17 cellular contexts compared by ENCODE assay signal in genomic region chr3:10774129-10774670, GRCh38. TPM values are rescaled to one million over a fixed set of nuclear protein-coding genes. Genes with fewer than 3 reads are reported as not detected.
DNase-seq lines count a peak whose midpoint lies in the region; ATAC-seq and TF ChIP-seq lines count a peak whose summit lies in the region.
"Had no signal": no experiment of that assay in that cellular context is flagged by ENCODE, and none has a peak within 500 bp of the region (broad histone marks: within the 10 kb centered on the region; RNA-seq: fewer than 3 reads in every experiment).

No MANE protein-coding gene starts in this region.

- H3K27me3 Mint-ChIP-seq in activated CD8-positive, alpha-beta memory T cell treated with anti-CD3 and anti-CD28 coated beads, Interleukin-2, amount 10 ng/mL, durations not matched to agents 7 days and 5 days = peaks cover 3% of the 10 kb centered on the region
- H3K27me3 Mint-ChIP-seq in neural progenitor cell (ENCODE audit: insufficient read depth, low read depth) (peaks cover 10% of the 10 kb centered on the region), MCF 10A (ENCODE audit: insufficient read depth, unreplicated experiment) (no peaks in the 10 kb centered on the region)

- no peak for ATAC-seq in activated CD8-positive, alpha-beta memory T cell treated with anti-CD3 and anti-CD28 coated beads, Interleukin-2, amount 10 ng/mL, durations not matched to agents 7 days and 5 days
- ATAC-seq in left lobe of liver = no peak
- ATAC-seq: GM12878, GM23338 had no signal

- H3K9ac ChIP-seq in neural progenitor cell = no peak overlapping the region

- CTCF ChIA-PET in activated CD8-positive, alpha-beta memory T cell treated with anti-CD3 and anti-CD28 coated beads, Interleukin-2, amount 10 ng/mL, durations not matched to agents 7 days and 5 days (lab: Charles Lee) = interaction anchor here (0.9 kb wide), 1 partner anchor 9 kb away, joined by 5 read pairs; no protein-coding TSS in a partner anchor
- CTCF ChIA-PET in MCF 10A (lab: Yijun Ruan, JAX) = interaction anchor here (1.7 kb wide), 1 partner anchor 172 kb away, joined by 7 read pairs; no protein-coding TSS in a partner anchor

- 80% methylated on average over 7 of the region's 8 CpGs for WGBS in esophagus muscularis mucosa

- H3K4me3 ChIP-seq in esophagus muscularis mucosa (no peak overlapping the region), neural progenitor cell (no peak overlapping the region)
- H3K4me3 ChIP-seq: GM12878, GM23338 had no signal

- TF ChIP-seq CTCF in esophagus muscularis mucosa (IDR thresholded peaks at IDR 0.05) (no peak), neural progenitor cell (IDR thresholded peaks at IDR 0.05) (no peak), MCF 10A (IDR thresholded peaks at IDR 0.05; ENCODE audit: unreplicated experiment) (no peak)

- H3K4me1 ChIP-seq in esophagus muscularis mucosa = no peaks in the 10 kb centered on the region
- H3K4me1 ChIP-seq in neural progenitor cell = no peaks in the 10 kb centered on the region

- no peaks in the 10 kb centered on the region for H3K36me3 Mint-ChIP-seq in activated CD8-positive, alpha-beta memory T cell treated with anti-CD3 and anti-CD28 coated beads, Interleukin-2, amount 10 ng/mL, durations not matched to agents 7 days and 5 days
- H3K36me3 Mint-ChIP-seq in neural progenitor cell (no peaks in the 10 kb centered on the region), MCF 10A (ENCODE audit: insufficient read depth, unreplicated experiment) (no peaks in the 10 kb centered on the region)

- H3K9me3 ChIP-seq in esophagus muscularis mucosa = peaks cover 0 to 12% (median 7%) of the 10 kb centered on the region in 4 donors
- H3K9me3 ChIP-seq in neural progenitor cell (ENCODE audit: low read depth) = no peaks in the 10 kb centered on the region

- DNase-seq in activated CD8-positive, alpha-beta memory T cell treated with anti-CD3 and anti-CD28 coated beads, Interleukin-2, amount 10 ng/mL, durations not matched to agents 7 days and 5 days = peak; percentile 21
- DNase-seq in activated CD8-positive, alpha-beta memory T cell treated with anti-CD3 and anti-CD28 coated beads, Interleukin-2, amount 50 U/mL, for 48 hours = no peak
- DNase-seq in esophagus muscularis mucosa (ENCODE audit: extremely low spot score) = peak; percentile 74
- no peak for DNase-seq in neural progenitor cell (ENCODE audit: low spot score)
- no peak for DNase-seq in erythroblast (lab: John Stamatoyannopoulos, UW)
- no peak for DNase-seq in left lobe of liver (ENCODE audit: low spot score)
- no peak for DNase-seq in MCF 10A (ENCODE audit: unreplicated experiment)
- DNase-seq: 8988T; AML-193; C1 segment of cervical spinal cord; Calu3; CD4-positive, alpha-beta T cell; DMS79; H7 had no signal

- no peaks in the 10 kb centered on the region for H3K4me1 Mint-ChIP-seq in activated CD8-positive, alpha-beta memory T cell treated with anti-CD3 and anti-CD28 coated beads, Interleukin-2, amount 10 ng/mL, durations not matched to agents 7 days and 5 days
- H3K4me1 Mint-ChIP-seq in neural progenitor cell = no peaks in the 10 kb centered on the region
- peaks cover 6% of the 10 kb centered on the region for H3K4me1 Mint-ChIP-seq in MCF 10A (ENCODE audit: insufficient read depth, unreplicated experiment)

- H3K27ac Mint-ChIP-seq in activated CD8-positive, alpha-beta memory T cell treated with anti-CD3 and anti-CD28 coated beads, Interleukin-2, amount 10 ng/mL, durations not matched to agents 7 days and 5 days = no peak overlapping the region
- H3K27ac Mint-ChIP-seq in neural progenitor cell (no peak overlapping the region), MCF 10A (ENCODE audit: low read depth, unreplicated experiment) (no peak overlapping the region)
- H3K27ac Mint-ChIP-seq: CD4-positive, alpha-beta T cell; GM23338 had no signal

- TF ChIP-seq POLR2A in esophagus muscularis mucosa (IDR thresholded peaks at IDR 0.05; ENCODE audit: low read depth) (no peak), erythroblast (IDR thresholded peaks at IDR 0.05; ENCODE audit: low read length) (no peak)

- no peaks in the 10 kb centered on the region for H3K79me2 ChIP-seq in neural progenitor cell (ENCODE audit: low read depth)

- no peak overlapping the region for H2AFZ ChIP-seq in neural progenitor cell (replicated peaks)
- H2AFZ ChIP-seq: GM23338 had no signal

- POLR2A ChIA-PET in MCF 10A (lab: Yijun Ruan, JAX) = no interaction called here

- no peak overlapping the region for H3K4me2 ChIP-seq in neural progenitor cell
- H3K4me2 ChIP-seq: GM23338 had no signal

- no TSS peak for BruUV-seq in MCF 10A (replicated peaks; lab: Mats Ljungman, UMichigan)

- H3K27ac ChIP-seq in esophagus muscularis mucosa (replicated peaks in 1 of 4) (no peak overlapping the region), neural progenitor cell (no peak overlapping the region)

- peaks cover 0 to 69% (median 0%) of the 10 kb centered on the region in 4 donors for H3K27me3 ChIP-seq in esophagus muscularis mucosa
- H3K27me3 ChIP-seq in neural progenitor cell = peaks cover 23% of the 10 kb centered on the region

- no peaks in the 10 kb centered on the region for H4K20me1 ChIP-seq in neural progenitor cell (ENCODE audit: low read depth)

- intact Hi-C loops in esophagus muscularis mucosa (cut with DNase I) = no loop called here
- intact Hi-C loops in MCF 10A (cut with micrococcal nuclease) = no loop called here

- no peaks in the 10 kb centered on the region for H3K9me3 Mint-ChIP-seq in activated CD8-positive, alpha-beta memory T cell treated with anti-CD3 and anti-CD28 coated beads, Interleukin-2, amount 10 ng/mL, durations not matched to agents 7 days and 5 days (ENCODE audit: low read depth)
- H3K9me3 Mint-ChIP-seq in neural progenitor cell (no peaks in the 10 kb centered on the region), MCF 10A (ENCODE audit: unreplicated experiment) (no peaks in the 10 kb centered on the region)
- H3K9me3 Mint-ChIP-seq: CD4-positive, alpha-beta T cell; GM23338 had no signal

- no peaks in the 10 kb centered on the region for H3F3A ChIP-seq in neural progenitor cell (ENCODE audit: low read depth)

- TF ChIP-seq EP300 in esophagus muscularis mucosa (IDR thresholded peaks at IDR 0.05) = no peak

- no peak overlapping the region for H3K4me3 Mint-ChIP-seq in activated CD8-positive, alpha-beta memory T cell treated with anti-CD3 and anti-CD28 coated beads, Interleukin-2, amount 10 ng/mL, durations not matched to agents 7 days and 5 days
- peak overlapping the region; percentile 50 for H3K4me3 Mint-ChIP-seq in neural progenitor cell
- no peak overlapping the region for H3K4me3 Mint-ChIP-seq in MCF 10A (ENCODE audit: unreplicated experiment)
- H3K4me3 Mint-ChIP-seq: CD4-positive, alpha-beta T cell; GM23338 had no signal

- no peaks in the 10 kb centered on the region for H3K36me3 ChIP-seq in esophagus muscularis mucosa
- no peaks in the 10 kb centered on the region for H3K36me3 ChIP-seq in neural progenitor cell

RNA-seq across cellular contexts. Expression of gene SLC6A11, which starts 41.8 kb away (rescaled TPM):
- not detected for total RNA-seq in activated CD8-positive, alpha-beta memory T cell treated with anti-CD3 and anti-CD28 coated beads, Interleukin-2, amount 10 ng/mL, durations not matched to agents 7 days and 5 days
- not detected for total RNA-seq in esophagus muscularis mucosa
- total RNA-seq in neural progenitor cell (ENCODE audit: low replicate concordance) = 0.86 and 1.2 TPM in 2 replicates
- total RNA-seq in left lobe of liver = 0.13 TPM
- 1.4 and 1.5 TPM in 2 replicates for total RNA-seq in MCF 10A (2022)
- total RNA-seq: Calu3; CD4-positive, alpha-beta T cell; G401; GM12878 had no signal

Comparison
In these comparisons a context has a peak if more than half of its experiments do, and no peak if none do; other contexts are left out.
1. DNase-seq: peak in activated CD8-positive, alpha-beta memory T cell treated with anti-CD3 and anti-CD28 coated beads, Interleukin-2, amount 10 ng/mL, durations not matched to agents 7 days and 5 days (single experiment) and esophagus muscularis mucosa (single experiment); none in activated CD8-positive, alpha-beta memory T cell treated with anti-CD3 and anti-CD28 coated beads, Interleukin-2, amount 50 U/mL, for 48 hours (single experiment), neural progenitor cell (single experiment), erythroblast (0 of 2), left lobe of liver (single experiment) and MCF 10A (single experiment).